In the genomic region with DNA sequence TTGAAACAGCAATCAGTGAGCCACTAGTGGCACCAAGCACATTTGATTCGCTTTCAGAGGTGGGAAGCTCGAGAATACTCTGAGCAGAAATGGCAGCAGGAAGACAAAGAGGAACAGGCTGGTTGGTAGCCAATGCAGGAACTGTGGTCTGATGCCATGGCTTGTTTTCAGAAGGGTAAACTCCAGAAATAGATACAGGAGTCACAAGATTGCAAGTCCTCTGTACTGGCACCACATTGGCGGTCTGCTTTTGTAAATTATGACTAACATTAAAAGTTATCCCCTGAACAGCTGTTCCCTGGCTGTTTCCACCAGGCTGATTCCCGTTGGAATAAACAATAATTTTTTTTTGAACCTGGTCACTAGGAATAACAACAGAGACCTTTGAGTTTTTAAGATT, we compare ENCODE assay signal across 16 cellular contexts. TPM values are rescaled to one million over a fixed set of nuclear protein-coding genes. Genes with fewer than 3 reads are reported as not detected.
A peak's percentile ranks its signal among the peaks of the same experiment; 100 is the strongest.
DNase-seq lines count a peak whose midpoint lies in the region; ATAC-seq and TF ChIP-seq lines count a peak whose summit lies in the region.
"Had no signal": no experiment of that assay in that cellular context is flagged by ENCODE, and none has a peak within 500 bp of the region (broad histone marks: within the 10 kb centered on the region; RNA-seq: fewer than 3 reads in every experiment).

No MANE protein-coding gene starts in this region.

- no peak for DNase-seq in Right ventricle myocardium inferior (ENCODE audit: missing footprints)
- no peak for DNase-seq in cardiac septum (ENCODE audit: low spot score)
- peak; percentile 83 for DNase-seq in cerebellar cortex (ENCODE audit: low spot score)
- DNase-seq in medulla oblongata (ENCODE audit: extremely low spot score): peak; percentile 35
- DNase-seq in stimulated activated naive B cell treated with anti-CD40 and anti-IgM and Interleukin-4, amounts not matched to agents 10 μg/mL and 1 μg/mL and 100 μg/mL, for 72 hours: peak; percentile 23
- DNase-seq in activated T-helper 1 cell treated with anti-CD3 and anti-CD28 coated beads, Interleukin-12 subunit alpha, Interleukin-12 subunit beta, Interleukin-2, Interleukin-4 antibody, amounts not matched to agents 30 ng/mL and 10 ng/mL and 1 ng/mL, durations not matched to agents 14 hours and 24 hours and 36 hours (ENCODE audit: low spot score): no peak
- no peak for DNase-seq in GM10248 (ENCODE audit: extremely low spot score)
- DNase-seq: 8988T; activated CD4-positive, alpha-beta memory T cell treated with anti-CD3 and anti-CD28 coated beads, Interleukin-2, amount 10 ng/mL, durations not matched to agents 7 days and 5 days; activated gamma-delta T cell; GF-D8; GOT3; kidney glomerular epithelial cell; naive thymus-derived CD4-positive, alpha-beta T cell; NCI-H2081 had no signal

- H3K36me3 Mint-ChIP-seq in stimulated activated naive B cell treated with anti-CD40 and anti-IgM and Interleukin-4, amounts not matched to agents 10 μg/mL and 1 μg/mL and 100 μg/mL, for 72 hours: peaks cover 70 to 78% of the 10 kb centered on the region in 2 donors
- H3K36me3 Mint-ChIP-seq in activated T-helper 1 cell treated with anti-CD3 and anti-CD28 coated beads, Interleukin-12 subunit alpha, Interleukin-12 subunit beta, Interleukin-2, Interleukin-4 antibody, amounts not matched to agents 30 ng/mL and 10 ng/mL and 1 ng/mL, durations not matched to agents 14 hours and 24 hours and 36 hours (ENCODE audit: low read depth): peaks cover 39% of the 10 kb centered on the region

- CTCF ChIA-PET in GM10248 (lab: Yijun Ruan, JAX): interaction anchor here (0.8 to 1.6 kb wide), 4 partner anchors 9 to 39 kb away, joined by 3 to 6 read pairs (median 4); no protein-coding TSS in a partner anchor

- no peak for TF ChIP-seq CTCF in GM10248 (IDR thresholded peaks at IDR 0.05; ENCODE audit: control extremely low read depth, extremely low read depth, low read depth, missing control alignments)

- H3K4me1 Mint-ChIP-seq in stimulated activated naive B cell treated with anti-CD40 and anti-IgM and Interleukin-4, amounts not matched to agents 10 μg/mL and 1 μg/mL and 100 μg/mL, for 72 hours: peaks cover 60 to 81% of the 10 kb centered on the region in 2 donors
- peaks cover 6% of the 10 kb centered on the region for H3K4me1 Mint-ChIP-seq in activated T-helper 1 cell treated with anti-CD3 and anti-CD28 coated beads, Interleukin-12 subunit alpha, Interleukin-12 subunit beta, Interleukin-2, Interleukin-4 antibody, amounts not matched to agents 30 ng/mL and 10 ng/mL and 1 ng/mL, durations not matched to agents 14 hours and 24 hours and 36 hours (ENCODE audit: low read depth)

- H3K27me3 Mint-ChIP-seq in stimulated activated naive B cell treated with anti-CD40 and anti-IgM and Interleukin-4, amounts not matched to agents 10 μg/mL and 1 μg/mL and 100 μg/mL, for 72 hours: no peaks in the 10 kb centered on the region
- no peaks in the 10 kb centered on the region for H3K27me3 Mint-ChIP-seq in activated T-helper 1 cell treated with anti-CD3 and anti-CD28 coated beads, Interleukin-12 subunit alpha, Interleukin-12 subunit beta, Interleukin-2, Interleukin-4 antibody, amounts not matched to agents 30 ng/mL and 10 ng/mL and 1 ng/mL, durations not matched to agents 14 hours and 24 hours and 36 hours (ENCODE audit: insufficient read depth)
- H3K27me3 Mint-ChIP-seq: activated CD4-positive, alpha-beta memory T cell treated with anti-CD3 and anti-CD28 coated beads, Interleukin-2, amount 10 ng/mL, durations not matched to agents 7 days and 5 days; naive thymus-derived CD4-positive, alpha-beta T cell had no signal

- peak overlapping the region; percentile 95 for H3K27ac Mint-ChIP-seq in stimulated activated naive B cell treated with anti-CD40 and anti-IgM and Interleukin-4, amounts not matched to agents 10 μg/mL and 1 μg/mL and 100 μg/mL, for 72 hours
- no peak overlapping the region for H3K27ac Mint-ChIP-seq in activated T-helper 1 cell treated with anti-CD3 and anti-CD28 coated beads, Interleukin-12 subunit alpha, Interleukin-12 subunit beta, Interleukin-2, Interleukin-4 antibody, amounts not matched to agents 30 ng/mL and 10 ng/mL and 1 ng/mL, durations not matched to agents 14 hours and 24 hours and 36 hours
- H3K27ac Mint-ChIP-seq: activated CD4-positive, alpha-beta memory T cell treated with anti-CD3 and anti-CD28 coated beads, Interleukin-2, amount 10 ng/mL, durations not matched to agents 7 days and 5 days; naive thymus-derived CD4-positive, alpha-beta T cell had no signal

- ATAC-seq in Right ventricle myocardium inferior (peak; percentile 77), GM18520 (IDR thresholded peaks at IDR 0.05; ENCODE audit: unreplicated experiment) (no peak)
- peak; percentile 76 to 78 for ATAC-seq in stimulated activated naive B cell treated with anti-CD40 and anti-IgM and Interleukin-4, amounts not matched to agents 10 μg/mL and 1 μg/mL and 100 μg/mL, for 72 hours (replicated peaks)
- ATAC-seq: naive thymus-derived CD4-positive, alpha-beta T cell had no signal

- intact Hi-C loops in Right ventricle myocardium inferior (cut with DNase I) (no loop called here), cardiac septum (cut with DNase I) (no loop called here)
- intact Hi-C loops in activated T-helper 1 cell treated with anti-CD3 and anti-CD28 coated beads, Interleukin-12 subunit alpha, Interleukin-12 subunit beta, Interleukin-2, Interleukin-4 antibody, amounts not matched to agents 30 ng/mL and 10 ng/mL and 1 ng/mL, durations not matched to agents 14 hours and 24 hours and 36 hours (cut with micrococcal nuclease): no loop called here

- H3K4me3 Mint-ChIP-seq in stimulated activated naive B cell treated with anti-CD40 and anti-IgM and Interleukin-4, amounts not matched to agents 10 μg/mL and 1 μg/mL and 100 μg/mL, for 72 hours: peak overlapping the region; percentile 17 to 64
- H3K4me3 Mint-ChIP-seq in activated T-helper 1 cell treated with anti-CD3 and anti-CD28 coated beads, Interleukin-12 subunit alpha, Interleukin-12 subunit beta, Interleukin-2, Interleukin-4 antibody, amounts not matched to agents 30 ng/mL and 10 ng/mL and 1 ng/mL, durations not matched to agents 14 hours and 24 hours and 36 hours: no peak overlapping the region
- H3K4me3 Mint-ChIP-seq: activated CD4-positive, alpha-beta memory T cell treated with anti-CD3 and anti-CD28 coated beads, Interleukin-2, amount 10 ng/mL, durations not matched to agents 7 days and 5 days; naive thymus-derived CD4-positive, alpha-beta T cell had no signal

- POLR2A ChIA-PET in GM10248 (lab: Yijun Ruan, JAX): no interaction called here

- peaks cover 3 to 13% of the 10 kb centered on the region in 2 donors for H3K9me3 Mint-ChIP-seq in stimulated activated naive B cell treated with anti-CD40 and anti-IgM and Interleukin-4, amounts not matched to agents 10 μg/mL and 1 μg/mL and 100 μg/mL, for 72 hours
- no peaks in the 10 kb centered on the region for H3K9me3 Mint-ChIP-seq in activated T-helper 1 cell treated with anti-CD3 and anti-CD28 coated beads, Interleukin-12 subunit alpha, Interleukin-12 subunit beta, Interleukin-2, Interleukin-4 antibody, amounts not matched to agents 30 ng/mL and 10 ng/mL and 1 ng/mL, durations not matched to agents 14 hours and 24 hours and 36 hours
- H3K9me3 Mint-ChIP-seq: activated CD4-positive, alpha-beta memory T cell treated with anti-CD3 and anti-CD28 coated beads, Interleukin-2, amount 10 ng/mL, durations not matched to agents 7 days and 5 days had no signal

RNA-seq across cellular contexts. Expression of gene USF3, which starts 35.5 kb away (rescaled TPM):
- total RNA-seq in Right ventricle myocardium inferior (12.9 TPM), cardiac septum (16.3 TPM)
- total RNA-seq in activated T-helper 1 cell treated with anti-CD3 and anti-CD28 coated beads, Interleukin-12 subunit alpha, Interleukin-12 subunit beta, Interleukin-2, Interleukin-4 antibody, amounts not matched to agents 30 ng/mL and 10 ng/mL and 1 ng/mL, durations not matched to agents 14 hours and 24 hours and 36 hours: 14.7 and 16.1 TPM in 2 replicates

Comparison
In these comparisons a context has a peak if more than half of its experiments do, and no peak if none do; other contexts are left out.
1. DNase-seq: peak in cerebellar cortex (single experiment), medulla oblongata (single experiment) and stimulated activated naive B cell treated with anti-CD40 and anti-IgM and Interleukin-4, amounts not matched to agents 10 μg/mL and 1 μg/mL and 100 μg/mL, for 72 hours (single experiment); none in Right ventricle myocardium inferior (single experiment), cardiac septum (single experiment), activated T-helper 1 cell treated with anti-CD3 and anti-CD28 coated beads, Interleukin-12 subunit alpha, Interleukin-12 subunit beta, Interleukin-2, Interleukin-4 antibody, amounts not matched to agents 30 ng/mL and 10 ng/mL and 1 ng/mL, durations not matched to agents 14 hours and 24 hours and 36 hours (single experiment) and GM10248 (single experiment).